Comparison of ENCODE assay signal across 19 cellular contexts in the genomic region with DNA sequence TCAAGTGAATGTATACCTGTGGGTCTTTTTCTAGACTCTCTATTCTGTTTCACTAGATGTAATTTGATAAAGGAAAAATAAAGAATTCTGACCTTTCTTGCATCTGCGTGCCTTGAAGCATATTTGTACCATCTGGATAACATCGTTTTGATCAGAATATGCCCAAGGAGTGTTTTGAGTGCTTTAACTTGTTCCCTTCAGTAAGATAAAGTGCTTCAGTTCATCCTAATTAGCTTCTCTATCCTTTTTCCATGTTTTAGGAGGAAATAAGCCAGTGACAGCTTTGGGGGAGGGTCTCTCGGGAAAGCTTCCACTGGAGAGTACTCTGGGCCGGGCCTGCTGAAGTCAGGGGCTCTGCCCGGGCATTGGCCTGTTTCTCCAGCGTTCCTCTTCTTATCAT.
DNase-seq lines count a peak whose midpoint lies in the region; ATAC-seq and TF ChIP-seq lines count a peak whose summit lies in the region.
"Had no signal": no experiment of that assay in that cellular context is flagged by ENCODE, and none has a peak within 500 bp of the region (broad histone marks: within the 10 kb centered on the region; RNA-seq: fewer than 3 reads in every experiment).

No MANE protein-coding gene starts in this region.

- H3K9me3 Mint-ChIP-seq in dendritic cell treated with granulocyte-macrophage colony-stimulating factor and Interleukin-4, amounts not matched to agents 40 ng/mL and 50 ng/mL, for 4 days: no peaks in the 10 kb centered on the region
- peaks cover 5% of the 10 kb centered on the region for H3K9me3 Mint-ChIP-seq in mesothelial cell of epicardium
- H3K9me3 Mint-ChIP-seq in CD4-positive, alpha-beta T cell: no peaks in the 10 kb centered on the region
- H3K9me3 Mint-ChIP-seq: IgD-negative memory B cell had no signal

- H3K36me3 Mint-ChIP-seq in dendritic cell treated with granulocyte-macrophage colony-stimulating factor and Interleukin-4, amounts not matched to agents 40 ng/mL and 50 ng/mL, for 4 days (ENCODE audit: low read depth): no peaks in the 10 kb centered on the region
- no peaks in the 10 kb centered on the region for H3K36me3 Mint-ChIP-seq in mesothelial cell of epicardium
- H3K36me3 Mint-ChIP-seq in CD4-positive, alpha-beta T cell (ENCODE audit: low read depth): no peaks in the 10 kb centered on the region
- H3K36me3 Mint-ChIP-seq: CD4-positive, CD25-positive, alpha-beta regulatory T cell; IgD-negative memory B cell had no signal

- peak overlapping the region; percentile 25; the same call in 1 of the 2 replicates for H3K27ac ChIP-seq in PC-9
- no peak overlapping the region for H3K27ac ChIP-seq in CD4-positive, alpha-beta T cell (ENCODE audit: low read depth, low read length)
- H3K27ac ChIP-seq: GM23248 had no signal

- H3K4me1 ChIP-seq in PC-9 (replicated peaks; ENCODE audit: insufficient read depth): peaks cover 16% of the 10 kb centered on the region
- H3K4me1 ChIP-seq: BE2C, Caco-2 had no signal

- no peaks in the 10 kb centered on the region; the same call in 1 of the 2 replicates for H3K9me2 ChIP-seq in PC-9 (ENCODE audit: insufficient read depth)

- peaks cover 13% of the 10 kb centered on the region; the same call in 1 of the 2 replicates for H3F3A ChIP-seq in PC-9 (ENCODE audit: insufficient read depth, low read depth)

- no peak for TF ChIP-seq CTCF in PC-9 (conservative IDR thresholded peaks at IDR 0.05)
- TF ChIP-seq CTCF in mesothelial cell of epicardium (IDR thresholded peaks at IDR 0.05; ENCODE audit: unreplicated experiment): no peak
- TF ChIP-seq CTCF in CD4-positive, alpha-beta T cell (IDR thresholded peaks at IDR 0.05): no peak

- POLR2A ChIA-PET in PC-9 (lab: Charles Lee; ENCODE audit: unreplicated experiment): interaction anchor here (0.6 kb wide), 1 partner anchor 16 kb away, joined by 7 read pairs; no protein-coding TSS in a partner anchor
- POLR2A ChIA-PET in CD4-positive, alpha-beta T cell (lab: Charles Lee): no interaction called here

- no peaks in the 10 kb centered on the region for H4K20me1 ChIP-seq in PC-9 (ENCODE audit: insufficient read depth)

- peak overlapping the region; percentile 48; the same call in 1 of the 2 replicates for H3K4me2 ChIP-seq in PC-9

- H3K27me3 Mint-ChIP-seq in dendritic cell treated with granulocyte-macrophage colony-stimulating factor and Interleukin-4, amounts not matched to agents 40 ng/mL and 50 ng/mL, for 4 days: peaks cover 14% of the 10 kb centered on the region
- H3K27me3 Mint-ChIP-seq in mesothelial cell of epicardium (ENCODE audit: low read depth): peaks cover 36% of the 10 kb centered on the region
- H3K27me3 Mint-ChIP-seq in CD4-positive, alpha-beta T cell: peaks cover 44% of the 10 kb centered on the region

- H3K4me3 ChIP-seq in PC-9: no peak overlapping the region
- H3K4me3 ChIP-seq: GM23248 had no signal

- no peaks in the 10 kb centered on the region for H3K9me3 ChIP-seq in PC-9 (ENCODE audit: insufficient read depth, low read depth)
- H3K9me3 ChIP-seq in CD4-positive, alpha-beta T cell (ENCODE audit: control insufficient read depth, low read length): no peaks in the 10 kb centered on the region
- H3K9me3 ChIP-seq: BE2C, Caco-2 had no signal

- no peaks in the 10 kb centered on the region for H3K27me3 ChIP-seq in PC-9 (ENCODE audit: insufficient read depth, low read depth)
- H3K27me3 ChIP-seq in CD4-positive, alpha-beta T cell (ENCODE audit: control insufficient read depth, insufficient read depth, low read length): peaks cover 7% of the 10 kb centered on the region

- H3K4me1 Mint-ChIP-seq in dendritic cell treated with granulocyte-macrophage colony-stimulating factor and Interleukin-4, amounts not matched to agents 40 ng/mL and 50 ng/mL, for 4 days (ENCODE audit: low read depth): peaks cover 31% of the 10 kb centered on the region
- H3K4me1 Mint-ChIP-seq in mesothelial cell of epicardium: peaks cover 46% of the 10 kb centered on the region
- H3K4me1 Mint-ChIP-seq in CD4-positive, alpha-beta T cell (ENCODE audit: low read depth): no peaks in the 10 kb centered on the region
- H3K4me1 Mint-ChIP-seq: CD4-positive, CD25-positive, alpha-beta regulatory T cell had no signal

- BruUV-seq in PC-9 (replicated peaks; lab: Mats Ljungman, UMichigan): no TSS peak

- intact Hi-C loops in PC-9 (cut with micrococcal nuclease; ENCODE audit: unreplicated experiment): no loop called here
- intact Hi-C loops in dendritic cell treated with granulocyte-macrophage colony-stimulating factor and Interleukin-4, amounts not matched to agents 40 ng/mL and 50 ng/mL, for 4 days (cut with micrococcal nuclease): no loop called here
- intact Hi-C loops in CD4-positive, alpha-beta T cell (cut with DNase I, micrococcal nuclease): no loop called here

- H3K79me2 ChIP-seq in PC-9 (ENCODE audit: low read depth): no peaks in the 10 kb centered on the region

- ATAC-seq in CD4-positive, alpha-beta T cell (ENCODE audit: poor library complexity): no peak
- ATAC-seq in GM18907 (IDR thresholded peaks at IDR 0.05; ENCODE audit: unreplicated experiment): no peak
- no peak for ATAC-seq in HG02571 (IDR thresholded peaks at IDR 0.05; ENCODE audit: unreplicated experiment)

- CTCF ChIA-PET in PC-9 (lab: Charles Lee): no interaction called here
- CTCF ChIA-PET in CD4-positive, alpha-beta T cell (lab: Charles Lee): no interaction called here

- no peaks in the 10 kb centered on the region for H3K36me3 ChIP-seq in PC-9 (ENCODE audit: low read depth)
- H3K36me3 ChIP-seq: BE2C had no signal

- H2AFZ ChIP-seq in PC-9: peak overlapping the region; percentile 58; the same call in 1 of the 2 replicates
- H2AFZ ChIP-seq: GM23248 had no signal

- H3K4me3 Mint-ChIP-seq in dendritic cell treated with granulocyte-macrophage colony-stimulating factor and Interleukin-4, amounts not matched to agents 40 ng/mL and 50 ng/mL, for 4 days: no peak overlapping the region
- H3K4me3 Mint-ChIP-seq in mesothelial cell of epicardium: no peak overlapping the region
- H3K4me3 Mint-ChIP-seq in CD4-positive, alpha-beta T cell: no peak overlapping the region
- H3K4me3 Mint-ChIP-seq: CD4-positive, CD25-positive, alpha-beta regulatory T cell; HFFc6; IgD-negative memory B cell had no signal

- peak; percentile 77 for DNase-seq in NCI-H2171 treated with DMSO at 0.1 percent for 48 hours (lab: John Stamatoyannopoulos, UW)
- no peak for DNase-seq in PC-9
- DNase-seq in mesothelial cell of epicardium (ENCODE audit: low spot score in 2 of 2, unreplicated experiment in 2 of 2): no peak
- no peak for DNase-seq in NCI-H226
- no peak for DNase-seq in CD4-positive, alpha-beta T cell
- DNase-seq: ACHN; BE2C; C1 segment of cervical spinal cord; Caco-2; CD4-positive, CD25-positive, alpha-beta regulatory T cell; GF-D8; GM23248; H7; HFFc6; KBM-7 had no signal

- H3K27ac Mint-ChIP-seq in dendritic cell treated with granulocyte-macrophage colony-stimulating factor and Interleukin-4, amounts not matched to agents 40 ng/mL and 50 ng/mL, for 4 days: peak overlapping the region; percentile 27
- peak overlapping the region; percentile 76 for H3K27ac Mint-ChIP-seq in mesothelial cell of epicardium
- no peak overlapping the region for H3K27ac Mint-ChIP-seq in CD4-positive, alpha-beta T cell
- H3K27ac Mint-ChIP-seq: CD4-positive, CD25-positive, alpha-beta regulatory T cell; HFFc6 had no signal
